17 cellular contexts compared by ENCODE assay signal in the genomic region with DNA sequence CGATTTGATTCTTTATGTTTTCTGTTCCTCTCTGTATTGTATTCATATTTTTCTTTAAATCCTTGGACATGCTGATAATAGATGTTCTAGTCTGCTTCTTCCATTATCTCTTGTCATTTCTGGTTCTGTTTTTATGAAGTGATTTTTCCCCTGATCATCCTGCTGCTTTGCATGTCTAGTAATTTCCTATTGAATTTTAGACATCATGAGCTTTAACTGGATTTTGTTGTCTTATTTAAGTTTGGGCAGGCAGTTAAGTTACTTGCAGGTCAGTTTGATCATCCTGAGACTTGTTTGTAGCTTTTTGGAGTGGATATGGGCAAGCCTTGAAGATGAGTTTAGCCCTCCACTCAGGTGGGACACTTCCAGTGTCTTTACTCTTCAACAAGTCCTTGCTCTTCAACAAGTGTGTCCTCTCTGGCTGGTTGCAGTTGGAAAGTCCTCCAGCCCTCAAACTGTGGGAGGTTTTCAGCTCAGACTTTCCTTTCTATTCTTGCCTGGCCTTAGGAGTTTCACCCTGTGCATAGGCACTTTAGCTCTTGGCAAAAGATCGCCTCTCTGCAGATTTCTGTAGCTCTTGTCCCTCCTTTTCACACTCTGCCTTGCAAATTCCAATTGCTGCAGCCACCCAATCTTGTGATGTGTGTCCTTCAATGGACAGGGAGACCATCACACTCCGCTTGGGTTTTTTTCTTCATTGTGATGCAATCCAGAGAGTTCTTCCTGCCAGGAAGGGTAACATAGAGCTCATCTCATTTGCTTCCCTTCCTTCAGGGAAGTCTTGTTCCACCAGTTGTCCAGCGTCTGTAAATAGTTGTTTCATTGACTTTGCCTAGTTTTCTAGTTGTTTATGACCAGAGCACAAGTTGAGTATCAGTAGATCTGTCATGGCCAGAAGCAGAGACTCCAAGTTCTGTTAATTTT.
A peak's percentile ranks its signal among the peaks of the same experiment; 100 is the strongest.
DNase-seq lines count a peak whose midpoint lies in the region; ATAC-seq and TF ChIP-seq lines count a peak whose summit lies in the region.
"Had no signal": no experiment of that assay in that cellular context is flagged by ENCODE, and none has a peak within 500 bp of the region (broad histone marks: within the 10 kb centered on the region; RNA-seq: fewer than 3 reads in every experiment).

No MANE protein-coding gene starts in this region.

- no peaks in the 10 kb centered on the region for H3K9me2 ChIP-seq in OCI-LY1 (ENCODE audit: low read depth, low read length)

- intact Hi-C loops in Caco-2 (cut with micrococcal nuclease; ENCODE audit: unreplicated experiment): no loop called here
- intact Hi-C loops in ovary (cut with DNase I): no loop called here

- TF ChIP-seq EP300 in ovary (IDR thresholded peaks at IDR 0.05): no peak

- POLR2A ChIA-PET in Caco-2 (lab: Charles Lee): no interaction called here

- H2BK5ac ChIP-seq in trophoblast cell (ENCODE audit: low read depth, low read length, poor library complexity): no peak overlapping the region

- no peak for TF ChIP-seq POLR2A in ovary (IDR thresholded peaks at IDR 0.05)

- DNase-seq in Caco-2: peak; percentile 18 to 20
- peak; percentile 14 for DNase-seq in epithelial cell of esophagus (ENCODE audit: low read depth)
- DNase-seq in trophoblast cell: peak in 1 of 2 donors; percentile 64
- no peak for DNase-seq in ovary
- no peak for DNase-seq in NCI-H2081 (lab: John Stamatoyannopoulos, UW)
- no peak for DNase-seq in kidney tubule cell (ENCODE audit: low spot score)
- DNase-seq: NCI-H1092 treated with DMSO at 0.1 percent for 48 hours, NCI-H226, NCI-H524 treated with DMSO at 0.1 percent for 48 hours had no signal

- no peak overlapping the region for H4K91ac ChIP-seq in trophoblast cell (ENCODE audit: low read depth, low read length)

- H3K9ac ChIP-seq in OCI-LY1 (ENCODE audit: low read length) (no peak overlapping the region), trophoblast cell (ENCODE audit: low read length) (no peak overlapping the region)
- H3K9ac ChIP-seq: BLaER1 treated with 17β-estradiol and CSF1 and Interleukin-3, amounts not matched to agents 10 nM and 100 nM; KMS-11 had no signal

- H3K4me2 ChIP-seq in OCI-LY1 (ENCODE audit: low read length) (no peak overlapping the region), trophoblast cell (ENCODE audit: low read length) (no peak overlapping the region)
- H3K4me2 ChIP-seq: A549; BLaER1 treated with 17β-estradiol and CSF1 and Interleukin-3, amounts not matched to agents 10 nM and 100 nM; KMS-11 had no signal

- no peak overlapping the region for H2BK120ac ChIP-seq in trophoblast cell (ENCODE audit: insufficient read depth, low read length, poor library complexity)

- H3K9me3 Mint-ChIP-seq in Caco-2 (ENCODE audit: unreplicated experiment): peaks cover 30% of the 10 kb centered on the region

- peaks cover 71% of the 10 kb centered on the region for H3K36me3 Mint-ChIP-seq in Caco-2 (ENCODE audit: insufficient read depth, unreplicated experiment)

- H4K8ac ChIP-seq in trophoblast cell (ENCODE audit: low read depth, low read length): peak overlapping the region; percentile 29

- H3K79me1 ChIP-seq in trophoblast cell (ENCODE audit: low read length): no peaks in the 10 kb centered on the region

- no peak overlapping the region for H3K14ac ChIP-seq in trophoblast cell (ENCODE audit: low read length)

- H4K20me1 ChIP-seq in OCI-LY1 (ENCODE audit: insufficient read depth, low read length): no peaks in the 10 kb centered on the region

- H3K9me3 ChIP-seq in Caco-2 (peaks cover 17% of the 10 kb centered on the region; the same call in 1 of the 2 replicates), OCI-LY1 (ENCODE audit: low read length) (peaks cover 14% of the 10 kb centered on the region), trophoblast cell (ENCODE audit: insufficient read depth, low read depth, low read length) (no peaks in the 10 kb centered on the region), ovary (no peaks in the 10 kb centered on the region)
- H3K9me3 ChIP-seq: HAP-1 had no signal

- H2AK5ac ChIP-seq in trophoblast cell (ENCODE audit: low read length): no peak overlapping the region

- H3K36me3 ChIP-seq in Caco-2 (ENCODE audit: control insufficient read depth, insufficient read depth, low read length) (no peaks in the 10 kb centered on the region; the same call in 1 of the 2 replicates), OCI-LY1 (ENCODE audit: insufficient read depth, low read length) (peaks cover 55% of the 10 kb centered on the region), trophoblast cell (ENCODE audit: control insufficient read depth in 1 of 2, insufficient read depth in 2 of 2, low read length in 2 of 2) (peaks cover 0 to 1% of the 10 kb centered on the region in 2 experiments), ovary (no peaks in the 10 kb centered on the region)
- H3K36me3 ChIP-seq: HAP-1 had no signal

- peaks cover 59% of the 10 kb centered on the region for H3K79me2 ChIP-seq in OCI-LY1 (ENCODE audit: insufficient read depth, low read length)
- no peaks in the 10 kb centered on the region for H3K79me2 ChIP-seq in trophoblast cell (ENCODE audit: control insufficient read depth, insufficient read depth, low read length, poor library complexity)

- no peaks in the 10 kb centered on the region for H3K27me3 Mint-ChIP-seq in Caco-2 (ENCODE audit: insufficient read depth, unreplicated experiment)

- TF ChIP-seq CTCF in Caco-2 (IDR thresholded peaks at IDR 0.05; ENCODE audit: insufficient read depth in 1 of 2, low read depth in 1 of 2, low read length in 1 of 2, severe bottlenecking in 1 of 2, unreplicated experiment in 1 of 2) (no peak), OCI-LY1 (IDR thresholded peaks at IDR 0.05; ENCODE audit: low read length) (no peak), epithelial cell of esophagus (IDR thresholded peaks at IDR 0.05; ENCODE audit: insufficient read depth, low read depth, low read length, missing control alignments) (no peak), ovary (IDR thresholded peaks at IDR 0.05) (no peak)

- BruUV-seq in Caco-2 (replicated peaks; lab: Mats Ljungman, UMichigan): no TSS peak

- H3K27ac ChIP-seq in OCI-LY1 (ENCODE audit: low read depth, low read length, poor library complexity, severe bottlenecking) (peak overlapping the region; percentile 1), trophoblast cell (ENCODE audit: low read depth, low read length) (no peak overlapping the region), ovary (no peak overlapping the region)
- H3K27ac ChIP-seq: A549; BLaER1 treated with 17β-estradiol and CSF1 and Interleukin-3, amounts not matched to agents 10 nM and 100 nM; KMS-11; SK-N-MC had no signal

- no peak for ATAC-seq in HG03095 (IDR thresholded peaks at IDR 0.05; ENCODE audit: unreplicated experiment)
- ATAC-seq: A549, Panc1 had no signal

- H3K4me3 ChIP-seq in Caco-2 (ENCODE audit: low read depth, low read length): no peak overlapping the region
- no peak overlapping the region for H3K4me3 ChIP-seq in OCI-LY1 (ENCODE audit: low read depth, low read length, poor library complexity, severe bottlenecking)
- H3K4me3 ChIP-seq in epithelial cell of esophagus (ENCODE audit: low read length): no peak overlapping the region
- no peak overlapping the region for H3K4me3 ChIP-seq in trophoblast cell (ENCODE audit: low read depth, low read length)
- H3K4me3 ChIP-seq in ovary: no peak overlapping the region
- H3K4me3 ChIP-seq: A549; BLaER1 treated with 17β-estradiol and CSF1 and Interleukin-3, amounts not matched to agents 10 nM and 100 nM; HAP-1; SK-N-MC had no signal

- CTCF ChIA-PET in Caco-2 (lab: Charles Lee): interaction anchor here (0.6 kb wide), 1 partner anchor 25 kb away, joined by 4 read pairs; no protein-coding TSS in a partner anchor

- WGBS in trophoblast cell (ENCODE audit: extremely low coverage, insufficient coverage, insufficient read length): no CpG with 5 or more reads among the region's 4 CpGs
- 93 to 96% (median 94%) methylated on average over 4 of the region's 4 CpGs for WGBS in ovary, 3 donors

- H3K4me1 ChIP-seq in Caco-2: peaks cover 30% of the 10 kb centered on the region
- no peaks in the 10 kb centered on the region for H3K4me1 ChIP-seq in OCI-LY1 (ENCODE audit: insufficient read depth, low read length, severe bottlenecking)
- peaks cover 2 to 3% of the 10 kb centered on the region in 2 experiments for H3K4me1 ChIP-seq in trophoblast cell (ENCODE audit: control insufficient read depth in 1 of 2, insufficient read depth in 2 of 2, low read length in 2 of 2)
- no peaks in the 10 kb centered on the region for H3K4me1 ChIP-seq in ovary (ENCODE audit: insufficient read depth)
- H3K4me1 ChIP-seq: A549 had no signal

- peak overlapping the region; percentile 36 for H4K12ac ChIP-seq in trophoblast cell (ENCODE audit: low read depth, low read length)

- H2BK12ac ChIP-seq in trophoblast cell (ENCODE audit: low read length): no peak overlapping the region

- H2AFZ ChIP-seq in OCI-LY1 (ENCODE audit: low read length) (no peak overlapping the region), trophoblast cell (ENCODE audit: insufficient read depth, low read length, poor library complexity) (no peak overlapping the region)

- H3K27me3 ChIP-seq in Caco-2 (replicated peaks; ENCODE audit: control insufficient read depth, insufficient read depth, low read length): no peaks in the 10 kb centered on the region
- H3K27me3 ChIP-seq in OCI-LY1 (ENCODE audit: insufficient read depth, low read length): no peaks in the 10 kb centered on the region
- no peaks in the 10 kb centered on the region for H3K27me3 ChIP-seq in trophoblast cell (ENCODE audit: insufficient read depth, low read length)
- no peaks in the 10 kb centered on the region for H3K27me3 ChIP-seq in ovary
- H3K27me3 ChIP-seq: BLaER1 treated with 17β-estradiol and CSF1 and Interleukin-3, amounts not matched to agents 10 nM and 100 nM had no signal

- no peak overlapping the region for H3K4ac ChIP-seq in trophoblast cell (ENCODE audit: low read depth, low read length)

- H3F3A ChIP-seq in OCI-LY1 (ENCODE audit: insufficient read depth, low read length): 0 out of 2 replicates have a peak, but pooled peaks cover 8% of the 10 kb centered on the region

- H3K4me1 Mint-ChIP-seq in Caco-2 (ENCODE audit: low read depth, unreplicated experiment): peaks cover 45% of the 10 kb centered on the region

- no peak overlapping the region for H3K23ac ChIP-seq in trophoblast cell (ENCODE audit: low read length)

- no peak overlapping the region for H3K18ac ChIP-seq in trophoblast cell (ENCODE audit: low read length)

- peak overlapping the region; percentile 51 for H3K27ac Mint-ChIP-seq in Caco-2 (ENCODE audit: unreplicated experiment)

- no peak overlapping the region for H3K4me3 Mint-ChIP-seq in Caco-2 (ENCODE audit: unreplicated experiment)

Comparison
In these comparisons a context has a peak if more than half of its experiments do, and no peak if none do; other contexts are left out.
1. DNase-seq: peak in Caco-2 (2 of 2) and epithelial cell of esophagus (single experiment); none in ovary (0 of 5), NCI-H2081 (0 of 2) and kidney tubule cell (single experiment).